In the genomic region with DNA sequence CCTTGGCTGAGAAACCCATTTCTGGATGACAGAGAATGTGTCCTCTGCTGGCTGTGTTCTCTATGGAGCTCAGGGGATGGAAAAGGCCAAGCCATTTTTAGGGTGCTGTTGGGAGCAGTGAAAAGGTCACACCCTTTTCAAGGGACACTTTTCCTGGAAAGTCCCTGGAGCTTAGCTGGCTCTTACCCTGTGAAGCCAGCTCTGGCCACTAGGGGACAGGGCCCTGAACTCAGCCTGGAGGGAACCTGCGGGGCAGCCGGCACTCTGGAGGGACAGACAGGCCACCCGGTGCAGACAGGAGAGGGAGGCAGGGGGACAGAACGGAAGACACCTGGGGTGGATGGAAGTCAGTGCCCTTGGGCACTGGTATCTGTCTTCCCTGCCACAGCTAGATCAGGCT, we compare ENCODE assay signal across 8 cellular contexts.
A peak's percentile ranks its signal among the peaks of the same experiment; 100 is the strongest.
DNase-seq lines count a peak whose midpoint lies in the region; ATAC-seq and TF ChIP-seq lines count a peak whose summit lies in the region.
"Not testable (repeated sequence)": the region's sequence is repeated elsewhere in the genome, so short reads cannot be mapped to it uniquely, and the experiment has no call there.

No MANE protein-coding gene starts in this region.

- ATAC-seq in activated naive CD8-positive, alpha-beta T cell treated with anti-CD3 and anti-CD28 coated beads, Interleukin-2, amount 10 ng/mL, durations not matched to agents 7 days and 5 days (ENCODE audit: low read depth) = not testable (repeated sequence)

- not testable (repeated sequence) for H3K27me3 Mint-ChIP-seq in HFFc6 (ENCODE audit: insufficient read depth); activated CD4-positive, alpha-beta T cell treated with anti-CD3 and anti-CD28 coated beads, Interleukin-2, amount 10 ng/mL, durations not matched to agents 24 days and 14 days; activated naive CD8-positive, alpha-beta T cell treated with anti-CD3 and anti-CD28 coated beads, Interleukin-2, amount 10 ng/mL, durations not matched to agents 7 days and 5 days; glutamatergic neuron (ENCODE audit: unreplicated experiment); nephron progenitor cell (ENCODE audit: low read depth, poor library complexity); osteocyte (ENCODE audit: unreplicated experiment); type B pancreatic cell

- in situ Hi-C loops in GM13977 (cut with MboI; ENCODE audit: low pct_unique_long_range_greater_than_20kb, low sequenced_read_pairs, unreplicated experiment) = not testable (repeated sequence)

- not testable (repeated sequence) for H3K4me1 Mint-ChIP-seq in HFFc6 (ENCODE audit: low read depth); activated CD4-positive, alpha-beta T cell treated with anti-CD3 and anti-CD28 coated beads, Interleukin-2, amount 10 ng/mL, durations not matched to agents 24 days and 14 days; activated naive CD8-positive, alpha-beta T cell treated with anti-CD3 and anti-CD28 coated beads, Interleukin-2, amount 10 ng/mL, durations not matched to agents 7 days and 5 days; glutamatergic neuron (ENCODE audit: low read depth, unreplicated experiment); nephron progenitor cell; osteocyte (ENCODE audit: unreplicated experiment); type B pancreatic cell (ENCODE audit: unreplicated experiment)

- not testable (repeated sequence) for H3K4me3 Mint-ChIP-seq in HFFc6; activated CD4-positive, alpha-beta T cell treated with anti-CD3 and anti-CD28 coated beads, Interleukin-2, amount 10 ng/mL, durations not matched to agents 24 days and 14 days; activated naive CD8-positive, alpha-beta T cell treated with anti-CD3 and anti-CD28 coated beads, Interleukin-2, amount 10 ng/mL, durations not matched to agents 7 days and 5 days; glutamatergic neuron (ENCODE audit: unreplicated experiment); nephron progenitor cell; osteocyte (ENCODE audit: unreplicated experiment); type B pancreatic cell

- not testable (repeated sequence) for H3K9me3 Mint-ChIP-seq in HFFc6; activated CD4-positive, alpha-beta T cell treated with anti-CD3 and anti-CD28 coated beads, Interleukin-2, amount 10 ng/mL, durations not matched to agents 24 days and 14 days; activated naive CD8-positive, alpha-beta T cell treated with anti-CD3 and anti-CD28 coated beads, Interleukin-2, amount 10 ng/mL, durations not matched to agents 7 days and 5 days; glutamatergic neuron (ENCODE audit: unreplicated experiment); nephron progenitor cell; osteocyte (ENCODE audit: unreplicated experiment); type B pancreatic cell

- not testable (repeated sequence) for H3K36me3 Mint-ChIP-seq in HFFc6 (ENCODE audit: low read depth); activated CD4-positive, alpha-beta T cell treated with anti-CD3 and anti-CD28 coated beads, Interleukin-2, amount 10 ng/mL, durations not matched to agents 24 days and 14 days (ENCODE audit: low read depth); activated naive CD8-positive, alpha-beta T cell treated with anti-CD3 and anti-CD28 coated beads, Interleukin-2, amount 10 ng/mL, durations not matched to agents 7 days and 5 days; glutamatergic neuron (ENCODE audit: unreplicated experiment); nephron progenitor cell (ENCODE audit: low read depth); osteocyte (ENCODE audit: unreplicated experiment); type B pancreatic cell

- intact Hi-C loops in activated CD4-positive, alpha-beta T cell treated with anti-CD3 and anti-CD28 coated beads, Interleukin-2, amount 10 ng/mL, durations not matched to agents 24 days and 14 days (cut with micrococcal nuclease) = not testable (repeated sequence)

- POLR2A ChIA-PET in activated naive CD8-positive, alpha-beta T cell treated with anti-CD3 and anti-CD28 coated beads, Interleukin-2, amount 10 ng/mL, durations not matched to agents 7 days and 5 days (lab: Charles Lee) = not testable (repeated sequence)

- peak; percentile 22 for TF ChIP-seq CTCF in GM13977 (IDR thresholded peaks at IDR 0.05; ENCODE audit: extremely low read depth, insufficient read depth, missing control alignments)
- peak; percentile 26; the same call in 1 of the 2 replicates for TF ChIP-seq CTCF in HFFc6 (IDR thresholded peaks at IDR 0.05)
- TF ChIP-seq CTCF in glutamatergic neuron (IDR thresholded peaks at IDR 0.05; ENCODE audit: partially characterized antibody, unreplicated experiment) = peak; percentile 9
- peak; percentile 20 for TF ChIP-seq CTCF in nephron progenitor cell (IDR thresholded peaks at IDR 0.05)
- TF ChIP-seq CTCF in osteocyte (IDR thresholded peaks at IDR 0.05) = peak; percentile 10
- TF ChIP-seq CTCF in type B pancreatic cell (conservative IDR thresholded peaks at IDR 0.05) = peak; percentile 44

- not testable (repeated sequence) for H3K27ac Mint-ChIP-seq in HFFc6; activated CD4-positive, alpha-beta T cell treated with anti-CD3 and anti-CD28 coated beads, Interleukin-2, amount 10 ng/mL, durations not matched to agents 24 days and 14 days; activated naive CD8-positive, alpha-beta T cell treated with anti-CD3 and anti-CD28 coated beads, Interleukin-2, amount 10 ng/mL, durations not matched to agents 7 days and 5 days; glutamatergic neuron (ENCODE audit: unreplicated experiment); nephron progenitor cell; osteocyte (ENCODE audit: unreplicated experiment); type B pancreatic cell

- DNase-seq in GM13977 (ENCODE audit: low spot score); HFFc6; glutamatergic neuron; nephron progenitor cell; osteocyte (ENCODE audit: extremely low spot score, unreplicated experiment); type B pancreatic cell (ENCODE audit: extremely low spot score, unreplicated experiment): not testable (repeated sequence)
- DNase-seq in activated CD4-positive, alpha-beta T cell treated with anti-CD3 and anti-CD28 coated beads, Interleukin-2, amount 10 ng/mL, durations not matched to agents 24 days and 14 days = peak; percentile 62
- peak; percentile 30 for DNase-seq in activated naive CD8-positive, alpha-beta T cell treated with anti-CD3 and anti-CD28 coated beads, Interleukin-2, amount 10 ng/mL, durations not matched to agents 7 days and 5 days
